8 cellular contexts compared by ENCODE assay signal in genomic region chr13:98509271-98510155, GRCh38.
A peak's percentile ranks its signal among the peaks of the same experiment; 100 is the strongest.
DNase-seq lines count a peak whose midpoint lies in the region; ATAC-seq lines count a peak whose summit lies in the region.

No MANE protein-coding gene starts in this region.

- peaks cover 43% of the 10 kb centered on the region for H3K36me3 Mint-ChIP-seq in activated CD8-positive, alpha-beta memory T cell treated with anti-CD3 and anti-CD28 coated beads, Interleukin-2, amount 10 ng/mL, durations not matched to agents 7 days and 5 days

- no peaks in the 10 kb centered on the region for H3K27me3 Mint-ChIP-seq in activated CD8-positive, alpha-beta memory T cell treated with anti-CD3 and anti-CD28 coated beads, Interleukin-2, amount 10 ng/mL, durations not matched to agents 7 days and 5 days

- CTCF ChIA-PET in activated CD8-positive, alpha-beta memory T cell treated with anti-CD3 and anti-CD28 coated beads, Interleukin-2, amount 10 ng/mL, durations not matched to agents 7 days and 5 days (lab: Charles Lee): interaction anchor here (0.9 to 1.6 kb wide), 2 partner anchors 18 to 64 kb away, joined by 3 read pairs; no protein-coding TSS in a partner anchor

- no peak overlapping the region for H3K4me3 Mint-ChIP-seq in activated CD8-positive, alpha-beta memory T cell treated with anti-CD3 and anti-CD28 coated beads, Interleukin-2, amount 10 ng/mL, durations not matched to agents 7 days and 5 days

- ATAC-seq in GM21825 (IDR thresholded peaks at IDR 0.05; ENCODE audit: unreplicated experiment): peak; percentile 51
- ATAC-seq in activated CD8-positive, alpha-beta memory T cell treated with anti-CD3 and anti-CD28 coated beads, Interleukin-2, amount 10 ng/mL, durations not matched to agents 7 days and 5 days: peak; percentile 79

- H3K27ac Mint-ChIP-seq in activated CD8-positive, alpha-beta memory T cell treated with anti-CD3 and anti-CD28 coated beads, Interleukin-2, amount 10 ng/mL, durations not matched to agents 7 days and 5 days: peak overlapping the region; percentile 70

- peaks cover 82% of the 10 kb centered on the region for H3K4me1 Mint-ChIP-seq in activated CD8-positive, alpha-beta memory T cell treated with anti-CD3 and anti-CD28 coated beads, Interleukin-2, amount 10 ng/mL, durations not matched to agents 7 days and 5 days

- no peaks in the 10 kb centered on the region for H3K9me3 Mint-ChIP-seq in activated CD8-positive, alpha-beta memory T cell treated with anti-CD3 and anti-CD28 coated beads, Interleukin-2, amount 10 ng/mL, durations not matched to agents 7 days and 5 days (ENCODE audit: low read depth)

- DNase-seq in EL (peak; percentile 92), KG1 (lab: John Stamatoyannopoulos, UW) (peak; percentile 91), fibroblast of peridontal ligament (ENCODE audit: extremely low read depth) (peak; percentile 94), posterior vena cava (ENCODE audit: low spot score) (peak; percentile 92), NCI-H345 (lab: John Stamatoyannopoulos, UW) (no peak), globus pallidus (ENCODE audit: low spot score) (no peak)
- DNase-seq in activated CD8-positive, alpha-beta memory T cell treated with anti-CD3 and anti-CD28 coated beads, Interleukin-2, amount 10 ng/mL, durations not matched to agents 7 days and 5 days: peak; percentile 62

- intact Hi-C loops in posterior vena cava (cut with DNase I): loop anchor here in 1 of 2 donors (10.0 kb wide), 1 partner anchor 65 kb away; the partner anchor contains the start of gene STK24

Comparison
In these comparisons a context has a peak if more than half of its experiments do, and no peak if none do; other contexts are left out.
1. DNase-seq: peak in EL (single experiment), KG1 (single experiment), activated CD8-positive, alpha-beta memory T cell treated with anti-CD3 and anti-CD28 coated beads, Interleukin-2, amount 10 ng/mL, durations not matched to agents 7 days and 5 days (single experiment), fibroblast of peridontal ligament (single experiment) and posterior vena cava (single experiment); none in NCI-H345 (single experiment) and globus pallidus (single experiment).